In the genomic region with DNA sequence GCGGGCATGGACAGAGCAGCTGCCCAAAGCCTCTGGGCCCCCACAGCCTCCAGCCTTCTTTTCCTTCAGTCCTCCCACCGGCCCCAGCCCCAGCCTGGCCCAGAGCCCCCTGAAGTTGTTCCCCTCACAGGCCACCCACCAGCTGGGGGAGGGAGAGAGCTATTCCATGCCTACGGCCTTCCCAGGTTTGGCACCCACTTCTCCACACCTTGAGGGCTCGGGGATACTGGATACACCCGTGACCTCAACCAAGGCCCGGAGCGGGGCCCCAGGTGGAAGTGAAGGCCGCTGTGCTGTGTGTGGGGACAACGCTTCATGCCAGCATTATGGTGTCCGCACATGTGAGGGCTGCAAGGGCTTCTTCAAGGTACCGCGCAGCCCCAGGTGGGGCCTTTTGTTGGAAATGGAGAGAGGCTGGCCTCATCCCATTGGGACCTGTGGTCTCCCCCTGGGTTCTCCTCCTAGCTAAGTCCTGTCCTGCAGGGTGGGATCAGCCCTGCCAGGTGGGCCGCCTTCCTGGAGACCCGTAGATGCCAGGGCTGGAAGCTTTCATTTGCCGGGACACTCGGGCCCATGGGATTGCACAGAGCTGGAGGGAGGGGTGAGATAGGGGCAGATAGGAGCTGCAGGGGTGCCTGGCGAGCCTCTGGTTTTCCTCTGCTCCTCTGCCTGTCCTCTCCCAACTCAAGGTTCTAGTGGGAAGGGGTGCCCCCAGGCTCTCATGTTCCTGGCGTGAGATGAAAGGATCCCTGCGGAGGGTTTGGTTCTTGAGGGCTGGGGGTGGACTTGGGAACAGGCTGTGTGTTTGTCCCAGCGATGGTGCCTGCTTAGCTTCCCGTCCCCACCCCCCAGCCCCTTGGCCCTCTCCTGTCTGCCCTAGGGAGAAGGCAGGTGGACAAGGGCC, we compare ENCODE assay signal across 21 cellular contexts. TPM values are rescaled to one million over a fixed set of nuclear protein-coding genes. Genes with fewer than 3 reads are reported as not detected.
DNase-seq lines count a peak whose midpoint lies in the region; TF ChIP-seq lines count a peak whose summit lies in the region.
"Had no signal": no experiment of that assay in that cellular context is flagged by ENCODE, and none has a peak within 500 bp of the region (broad histone marks: within the 10 kb centered on the region; RNA-seq: fewer than 3 reads in every experiment).

No MANE protein-coding gene starts in this region.

- no peak overlapping the region for H3K27ac Mint-ChIP-seq in activated T-helper 1 cell treated with anti-CD3 and anti-CD28 coated beads, Interleukin-12 subunit alpha, Interleukin-12 subunit beta, Interleukin-2, Interleukin-4 antibody, amounts not matched to agents 30 ng/mL and 10 ng/mL and 1 ng/mL, durations not matched to agents 14 hours and 24 hours and 36 hours
- H3K27ac Mint-ChIP-seq: memory B cell, nephron had no signal

- H3K9me3 ChIP-seq in BE2C = no peaks in the 10 kb centered on the region
- H3K9me3 ChIP-seq: thyroid gland had no signal

- peaks cover 25% of the 10 kb centered on the region for H3K36me3 ChIP-seq in BE2C

- H3K4me3 Mint-ChIP-seq in activated T-helper 1 cell treated with anti-CD3 and anti-CD28 coated beads, Interleukin-12 subunit alpha, Interleukin-12 subunit beta, Interleukin-2, Interleukin-4 antibody, amounts not matched to agents 30 ng/mL and 10 ng/mL and 1 ng/mL, durations not matched to agents 14 hours and 24 hours and 36 hours = peak overlapping the region; percentile 45
- H3K4me3 Mint-ChIP-seq: CD8-positive, alpha-beta T cell; memory B cell; nephron had no signal

- intact Hi-C loops in activated T-helper 1 cell treated with anti-CD3 and anti-CD28 coated beads, Interleukin-12 subunit alpha, Interleukin-12 subunit beta, Interleukin-2, Interleukin-4 antibody, amounts not matched to agents 30 ng/mL and 10 ng/mL and 1 ng/mL, durations not matched to agents 14 hours and 24 hours and 36 hours (cut with micrococcal nuclease) = loop anchor here (5.0 kb wide), 1 partner anchor 883 kb away; the partner anchor contains the start of gene TFCP2

- no peak for TF ChIP-seq CTCF in BE2C (IDR thresholded peaks at IDR 0.05; ENCODE audit: low read depth, low read length)

- H3K27me3 ChIP-seq in layer of hippocampus (ENCODE audit: control insufficient read depth, insufficient read depth, low read length) (no peaks in the 10 kb centered on the region), BE2C (no peaks in the 10 kb centered on the region)
- H3K27me3 ChIP-seq: thyroid gland had no signal

- no peak overlapping the region for H3K4me3 ChIP-seq in BE2C (ENCODE audit: low read depth, low read length)

- DNase-seq in activated effector memory CD4-positive, alpha-beta T cell treated with anti-CD3 and anti-CD28 coated beads, Interleukin-2, amount 50 U/mL, for 16 hours = peak; percentile 68
- no peak for DNase-seq in activated effector memory CD4-positive, alpha-beta T cell treated with Interleukin-2 at 50 U/mL for 16 hours
- DNase-seq in activated T-helper 1 cell treated with anti-CD3 and anti-CD28 coated beads, Interleukin-12 subunit alpha, Interleukin-12 subunit beta, Interleukin-2, Interleukin-4 antibody, amounts not matched to agents 30 ng/mL and 10 ng/mL and 1 ng/mL, durations not matched to agents 14 hours and 24 hours and 36 hours (ENCODE audit: low spot score) = no peak
- DNase-seq in substantia nigra (lab: John Stamatoyannopoulos, UW) (peak in 4 of 49 donors; percentile 46 to 60 (median 56)), BE2C (no peak), GM19238 (ENCODE audit: insufficient read length, low spot score) (no peak), DMS53 (lab: John Stamatoyannopoulos, UW) (no peak)
- DNase-seq: activated CD4-positive, CD25-positive, alpha-beta regulatory T cell treated with anti-CD3 and anti-CD28 coated beads, Interleukin-2, amount 50 U/mL, for 72 hours; activated CD8-positive, alpha-beta memory T cell treated with anti-CD3 and anti-CD28 coated beads, Interleukin-2, amount 50 U/mL, for 48 hours; CD8-positive, alpha-beta T cell; DMS79 treated with DMSO at 0.1 percent for 48 hours; effector CD4-positive, alpha-beta T cell; islet precursor cell; NCI-H1436 treated with DMSO at 0.1 percent for 48 hours; NCI-H2171 treated with DMSO at 0.1 percent for 48 hours; T1000; thyroid gland had no signal

- no peaks in the 10 kb centered on the region for H3K27me3 Mint-ChIP-seq in activated T-helper 1 cell treated with anti-CD3 and anti-CD28 coated beads, Interleukin-12 subunit alpha, Interleukin-12 subunit beta, Interleukin-2, Interleukin-4 antibody, amounts not matched to agents 30 ng/mL and 10 ng/mL and 1 ng/mL, durations not matched to agents 14 hours and 24 hours and 36 hours (ENCODE audit: insufficient read depth)
- H3K27me3 Mint-ChIP-seq: memory B cell had no signal

- peaks cover 20% of the 10 kb centered on the region for H3K4me1 ChIP-seq in BE2C

- H3K4me1 Mint-ChIP-seq in activated T-helper 1 cell treated with anti-CD3 and anti-CD28 coated beads, Interleukin-12 subunit alpha, Interleukin-12 subunit beta, Interleukin-2, Interleukin-4 antibody, amounts not matched to agents 30 ng/mL and 10 ng/mL and 1 ng/mL, durations not matched to agents 14 hours and 24 hours and 36 hours (ENCODE audit: low read depth) = peaks cover 23% of the 10 kb centered on the region

- H3K36me3 Mint-ChIP-seq in activated T-helper 1 cell treated with anti-CD3 and anti-CD28 coated beads, Interleukin-12 subunit alpha, Interleukin-12 subunit beta, Interleukin-2, Interleukin-4 antibody, amounts not matched to agents 30 ng/mL and 10 ng/mL and 1 ng/mL, durations not matched to agents 14 hours and 24 hours and 36 hours (ENCODE audit: low read depth) = peaks cover 31% of the 10 kb centered on the region

- H3K27ac ChIP-seq in layer of hippocampus (ENCODE audit: low read depth, low read length) (peak overlapping the region; percentile 77), substantia nigra (ENCODE audit: low read depth, low read length, poor library complexity, severe bottlenecking) (peak overlapping the region; percentile 63)
- H3K27ac ChIP-seq: thyroid gland had no signal

- H3K9me3 Mint-ChIP-seq in activated T-helper 1 cell treated with anti-CD3 and anti-CD28 coated beads, Interleukin-12 subunit alpha, Interleukin-12 subunit beta, Interleukin-2, Interleukin-4 antibody, amounts not matched to agents 30 ng/mL and 10 ng/mL and 1 ng/mL, durations not matched to agents 14 hours and 24 hours and 36 hours = no peaks in the 10 kb centered on the region
- H3K9me3 Mint-ChIP-seq: CD8-positive, alpha-beta T cell; memory B cell; nephron had no signal

RNA-seq across cellular contexts. Expression of gene NR4A1, which starts 3.8 kb away (rescaled TPM):
- 52.7 and 60.3 TPM in 2 replicates for total RNA-seq in activated T-helper 1 cell treated with anti-CD3 and anti-CD28 coated beads, Interleukin-12 subunit alpha, Interleukin-12 subunit beta, Interleukin-2, Interleukin-4 antibody, amounts not matched to agents 30 ng/mL and 10 ng/mL and 1 ng/mL, durations not matched to agents 14 hours and 24 hours and 36 hours
- 69.7 TPM for polyA plus RNA-seq in BE2C (2012; ENCODE audit: insufficient read depth, insufficient read length, low read depth)

RNA-seq across cellular contexts. Expression of gene ATG101, which starts 14.7 kb away (rescaled TPM):
- 56.2 and 63.3 TPM in 2 replicates for total RNA-seq in activated T-helper 1 cell treated with anti-CD3 and anti-CD28 coated beads, Interleukin-12 subunit alpha, Interleukin-12 subunit beta, Interleukin-2, Interleukin-4 antibody, amounts not matched to agents 30 ng/mL and 10 ng/mL and 1 ng/mL, durations not matched to agents 14 hours and 24 hours and 36 hours
- 337 TPM for polyA plus RNA-seq in BE2C (2012; ENCODE audit: insufficient read depth, insufficient read length, low read depth)

RNA-seq across cellular contexts. Expression of gene SMIM41, which starts 24.4 kb away (rescaled TPM):
- total RNA-seq in activated T-helper 1 cell treated with anti-CD3 and anti-CD28 coated beads, Interleukin-12 subunit alpha, Interleukin-12 subunit beta, Interleukin-2, Interleukin-4 antibody, amounts not matched to agents 30 ng/mL and 10 ng/mL and 1 ng/mL, durations not matched to agents 14 hours and 24 hours and 36 hours = 0.44 TPM in 1 of 2 replicates, not detected in the other
- not detected for polyA plus RNA-seq in BE2C (2012; ENCODE audit: insufficient read depth, insufficient read length, low read depth)
- polyA plus RNA-seq: AG04450 had no signal

RNA-seq across cellular contexts. Expression of gene TAMALIN, which starts 48.3 kb away (rescaled TPM):
- total RNA-seq in activated T-helper 1 cell treated with anti-CD3 and anti-CD28 coated beads, Interleukin-12 subunit alpha, Interleukin-12 subunit beta, Interleukin-2, Interleukin-4 antibody, amounts not matched to agents 30 ng/mL and 10 ng/mL and 1 ng/mL, durations not matched to agents 14 hours and 24 hours and 36 hours = 8.9 and 12.8 TPM in 2 replicates
- polyA plus RNA-seq in BE2C (2012; ENCODE audit: insufficient read depth, insufficient read length, low read depth) = 37.0 TPM
